Comparison of ENCODE assay signal across 8 cellular contexts in genomic region chr4:110970642-110971041, GRCh38.
DNase-seq lines count a peak whose midpoint lies in the region; ATAC-seq, FAIRE-seq and TF ChIP-seq lines count a peak whose summit lies in the region.

No MANE protein-coding gene starts in this region.

- H3K23ac ChIP-seq in mesendoderm (ENCODE audit: low read length) = no peak overlapping the region

- no peak overlapping the region for H2BK120ac ChIP-seq in mesendoderm (ENCODE audit: low read depth, low read length)

- H3K9ac ChIP-seq in KMS-11 = no peak overlapping the region
- no peak overlapping the region for H3K9ac ChIP-seq in mesendoderm (ENCODE audit: low read length)
- no peak overlapping the region for H3K9ac ChIP-seq in kidney (ENCODE audit: low read length in 2 of 2)

- H3K36me3 ChIP-seq in KMS-11 (ENCODE audit: insufficient read depth) (no peaks in the 10 kb centered on the region), mesendoderm (ENCODE audit: control insufficient read depth, insufficient read depth, low read length) (no peaks in the 10 kb centered on the region), kidney (ENCODE audit: control insufficient read depth in 1 of 2, insufficient read depth in 2 of 2, low read length in 2 of 2) (no peaks in the 10 kb centered on the region)

- DNase-seq in NK-92 treated with Interleukin-12 subunit alpha and Interleukin-12 subunit beta, amount 100 ng/mL, for 24 hours (lab: John Stamatoyannopoulos, UW) = peak; percentile 1
- no peak for DNase-seq in NK-92 (lab: John Stamatoyannopoulos, UW; ENCODE audit: unreplicated experiment)
- peak; percentile 84 for DNase-seq in amniotic epithelial cell (ENCODE audit: low read depth)
- peak; percentile 92 for DNase-seq in mesendoderm
- DNase-seq in DMS114 treated with DMSO at 0.1 percent for 48 hours (lab: John Stamatoyannopoulos, UW; ENCODE audit: unreplicated experiment) = no peak
- DNase-seq in kidney = no peak

- H2AK5ac ChIP-seq in mesendoderm (ENCODE audit: low read length) = no peak overlapping the region

- H4K5ac ChIP-seq in mesendoderm (ENCODE audit: low read length) = no peak overlapping the region

- H3K4ac ChIP-seq in mesendoderm (ENCODE audit: low read depth, low read length) = no peak overlapping the region

- H3K56ac ChIP-seq in mesendoderm (ENCODE audit: low read length) = no peak overlapping the region

- peak overlapping the region; percentile 97 for H4K8ac ChIP-seq in mesendoderm (ENCODE audit: low read depth, low read length)

- WGBS in mesendoderm (ENCODE audit: extremely low coverage, insufficient coverage, low lambda C conversion rate) = no CpG with 5 or more reads among the region's 3 CpGs

- H4K20me1 ChIP-seq in KMS-11 (ENCODE audit: insufficient read depth) = no peaks in the 10 kb centered on the region

- no peak overlapping the region for H2BK5ac ChIP-seq in mesendoderm (ENCODE audit: low read length)

- H3K79me1 ChIP-seq in mesendoderm (ENCODE audit: low read length) = no peaks in the 10 kb centered on the region

- no peaks in the 10 kb centered on the region for H3K79me2 ChIP-seq in KMS-11 (ENCODE audit: insufficient read depth, low read depth)
- H3K79me2 ChIP-seq in mesendoderm (ENCODE audit: control insufficient read depth, insufficient read depth, low read length) = no peaks in the 10 kb centered on the region

- H3K4me1 ChIP-seq in KMS-11 (ENCODE audit: low read depth, poor library complexity, severe bottlenecking) (no peaks in the 10 kb centered on the region), mesendoderm (ENCODE audit: control insufficient read depth, low read depth, low read length) (no peaks in the 10 kb centered on the region), kidney (ENCODE audit: control insufficient read depth in 1 of 2, insufficient read depth in 1 of 2, low read depth in 1 of 2, low read length in 2 of 2) (no peaks in the 10 kb centered on the region)

- H3K4me3 ChIP-seq in KMS-11 (IDR thresholded peaks at IDR 0.05; ENCODE audit: insufficient read depth, low read depth, low read length) = no peak overlapping the region
- H3K4me3 ChIP-seq in mesendoderm (ENCODE audit: low read length) = no peak overlapping the region
- H3K4me3 ChIP-seq in kidney (ENCODE audit: low read length in 2 of 2) = no peak overlapping the region

- H3K27me3 ChIP-seq in KMS-11 (ENCODE audit: insufficient read depth, low read depth) (no peaks in the 10 kb centered on the region), mesendoderm (ENCODE audit: insufficient read depth, low read length, poor library complexity) (no peaks in the 10 kb centered on the region)

- no peak overlapping the region for H3K27ac ChIP-seq in KMS-11
- H3K27ac ChIP-seq in mesendoderm (ENCODE audit: low read depth, low read length) = no peak overlapping the region
- H3K27ac ChIP-seq in kidney (ENCODE audit: low read depth in 2 of 2, low read length in 2 of 2) = no peak overlapping the region

- TF ChIP-seq CTCF in KMS-11 (conservative IDR thresholded peaks at IDR 0.05; ENCODE audit: low read depth, low read length) = peak; percentile 80
- no peak for TF ChIP-seq CTCF in kidney (IDR thresholded peaks at IDR 0.05; ENCODE audit: borderline replicate concordance, extremely low read depth, insufficient read depth)

- H3K9me3 ChIP-seq in kidney (ENCODE audit: control insufficient read depth in 1 of 2, low read length in 2 of 2) = no peaks in the 10 kb centered on the region

- no peak for FAIRE-seq in kidney (lab: Jason Lieb, UNC)

- no peak overlapping the region for H2BK15ac ChIP-seq in mesendoderm (replicated peaks; ENCODE audit: low read depth)

- H2AFZ ChIP-seq in KMS-11 (ENCODE audit: low read depth) = no peak overlapping the region

- peak; percentile 81 for ATAC-seq in GM21528 (IDR thresholded peaks at IDR 0.05; ENCODE audit: low FRiP score, unreplicated experiment)

- no peak overlapping the region for H3K18ac ChIP-seq in mesendoderm (ENCODE audit: low read length)

- H3K4me2 ChIP-seq in KMS-11 = no peak overlapping the region
- H3K4me2 ChIP-seq in mesendoderm (ENCODE audit: low read length) = no peak overlapping the region

- intact Hi-C loops in kidney (cut with DNase I) = no loop called here

Comparison
In these comparisons a context has a peak if more than half of its experiments do, and no peak if none do; other contexts are left out.
1. DNase-seq: peak in NK-92 treated with Interleukin-12 subunit alpha and Interleukin-12 subunit beta, amount 100 ng/mL, for 24 hours (single experiment), amniotic epithelial cell (single experiment) and mesendoderm (single experiment); none in NK-92 (single experiment), DMS114 treated with DMSO at 0.1 percent for 48 hours (single experiment) and kidney (single experiment).